In genomic region chr1:204975568-204976235, GRCh38 we compare ENCODE assay signal across 8 cellular contexts.
DNase-seq lines count a peak whose midpoint lies in the region; ATAC-seq, FAIRE-seq and TF ChIP-seq lines count a peak whose summit lies in the region.

No MANE protein-coding gene starts in this region.

- TF ChIP-seq RAD21 in H1 (IDR thresholded peaks at IDR 0.05 in 1 of 2, conservative IDR thresholded peaks at IDR 0.05 in 1 of 2; ENCODE audit: low read depth in 2 of 2, low read length in 2 of 2), result peak; percentile 84 to 86

- H4K8ac ChIP-seq in H1 (ENCODE audit: extremely low read depth, insufficient read depth, low read length), result no peak overlapping the region

- intact Hi-C loops in mucosa of descending colon (cut with DNase I, micrococcal nuclease), result loop anchor here in 1 of 2 donors (10.0 kb wide), 1 partner anchor 279 kb away; no protein-coding TSS in a partner anchor

- H2AK5ac ChIP-seq in H1 (ENCODE audit: low read depth, low read length), result no peak overlapping the region

- H4K91ac ChIP-seq in H1 (replicated peaks; ENCODE audit: insufficient read length, low read length), result no peak overlapping the region

- H2BK5ac ChIP-seq in H1 (ENCODE audit: low read depth, low read length), result no peak overlapping the region

- H3K27me3 ChIP-seq in H1 (replicated peaks in 1 of 4; ENCODE audit: control insufficient read depth in 3 of 4, extremely low read depth in 1 of 4, insufficient read depth in 3 of 4, low read length in 3 of 4), result no peaks in the 10 kb centered on the region

- DNase-seq in AG09309 (ENCODE audit: low read depth) (no peak), GM12892 (ENCODE audit: insufficient read length) (peak; percentile 68), NCI-H2196 (lab: John Stamatoyannopoulos, UW; ENCODE audit: unreplicated experiment) (peak; percentile 51), H1 (ENCODE audit: low read depth in 1 of 2, low spot score in 2 of 2) (peak; percentile 23 to 88), mucosa of descending colon (peak in 2 of 3 donors; percentile 36 to 76)
- peak; percentile 33 to 37 for DNase-seq in activated CD4-positive, alpha-beta T cell treated with anti-CD3 and anti-CD28 coated beads, Interleukin-2, amount 50 U/mL, for 4 hours
- peak; percentile 22 for DNase-seq in stimulated activated naive CD4-positive, alpha-beta T cell treated with Interleukin-2 at 50 U/mL for 16 hours (lab: John Stamatoyannopoulos, UW)

- no peaks in the 10 kb centered on the region for H3K79me1 ChIP-seq in H1 (ENCODE audit: low read depth, low read length)

- H3K23me2 ChIP-seq in H1 (ENCODE audit: low read depth, low read length), result no peaks in the 10 kb centered on the region

- TF ChIP-seq EP300 in H1 (IDR thresholded peaks at IDR 0.05; ENCODE audit: borderline replicate concordance in 1 of 2, low read depth in 2 of 2, low read length in 2 of 2), result no peak

- no peak overlapping the region for H2AFZ ChIP-seq in H1 (ENCODE audit: low read length)

- POLR2A ChIA-PET in H1 (lab: Charles Lee; ENCODE audit: partially characterized antibody), result interaction anchor here (1.0 to 1.4 kb wide), 2 partner anchors 55 to 87 kb away, joined by 3 to 5 read pairs; no protein-coding TSS in a partner anchor

- no peak overlapping the region for H2BK20ac ChIP-seq in H1 (ENCODE audit: low read length)

- FAIRE-seq in GM12892 (lab: Jason Lieb, UNC) (peak; percentile 78), H1 (lab: Jason Lieb, UNC) (no peak)

- H3K14ac ChIP-seq in H1 (ENCODE audit: insufficient read length), result no peak overlapping the region

- no peaks in the 10 kb centered on the region for H3K36me3 ChIP-seq in H1 (ENCODE audit: control insufficient read depth in 2 of 4, insufficient read depth in 4 of 4, low read length in 3 of 4)
- no peaks in the 10 kb centered on the region for H3K36me3 ChIP-seq in mucosa of descending colon (ENCODE audit: low read depth)

- H2BK120ac ChIP-seq in H1 (replicated peaks; ENCODE audit: low read depth, low read length), result no peak overlapping the region

- no peak overlapping the region for H3K18ac ChIP-seq in H1 (ENCODE audit: extremely low read depth, low read length)

- no peak overlapping the region for H2BK12ac ChIP-seq in H1 (ENCODE audit: low read depth, low read length)

- H3K4me2 ChIP-seq in H1 (ENCODE audit: insufficient read depth in 1 of 2, low read depth in 2 of 2, low read length in 2 of 2), result no peak overlapping the region

- 75 to 100% methylated on average over 1 to 8 of the region's 8 CpGs for WGBS in H1 (ENCODE audit: extremely low coverage in 1 of 2, insufficient coverage in 1 of 2, insufficient read length in 1 of 2, insufficient replicate concordance in 2 of 2, low coverage in 1 of 2, low lambda C conversion rate in 2 of 2, missing lambda C conversion rate in 1 of 2), 2 experiments

- ATAC-seq in mucosa of descending colon, result peak; percentile 76
- ATAC-seq in GM19328 (IDR thresholded peaks at IDR 0.05; ENCODE audit: unreplicated experiment), result no peak

- no peak overlapping the region for H3K27ac ChIP-seq in H1 (ENCODE audit: low read depth, low read length)

- H2BK15ac ChIP-seq in H1 (ENCODE audit: low read length), result no peak overlapping the region

- H3K23ac ChIP-seq in H1 (ENCODE audit: insufficient read length), result no peak overlapping the region

- TF ChIP-seq CTCF in AG09309 (IDR thresholded peaks at IDR 0.05; ENCODE audit: control insufficient read depth, insufficient read depth, low read depth, low read length, missing control alignments) (peak; percentile 87), H1 (IDR thresholded peaks at IDR 0.05; ENCODE audit: control extremely low read depth in 1 of 3, insufficient read depth in 1 of 3, low read depth in 1 of 3, low read length in 3 of 3) (peak; percentile 77 to 82 (median 80)), mucosa of descending colon (IDR thresholded peaks at IDR 0.05) (peak; percentile 66)

- CTCF ChIA-PET in H1 (lab: Charles Lee; ENCODE audit: partially characterized antibody), result interaction anchor here (0.6 to 33.8 kb wide), 45 partner anchors 9 to 520 kb away, joined by 3 to 1336 read pairs (median 5); partner anchors contain the start of gene TMEM81

- no peaks in the 10 kb centered on the region for H4K20me1 ChIP-seq in H1 (replicated peaks in 1 of 2; ENCODE audit: control insufficient read depth in 1 of 2, insufficient read depth in 2 of 2, low read length in 2 of 2)

- H3K79me2 ChIP-seq in H1 (ENCODE audit: control insufficient read depth in 1 of 2, insufficient read depth in 2 of 2, low read length in 2 of 2), result no peaks in the 10 kb centered on the region

- no peak overlapping the region for H3K9ac ChIP-seq in H1 (replicated peaks in 1 of 4; ENCODE audit: extremely low read depth in 1 of 4, low read depth in 3 of 4, low read length in 3 of 4)

- H4K5ac ChIP-seq in H1 (ENCODE audit: insufficient read length, low read depth, low read length), result no peak overlapping the region

- H3K9me3 ChIP-seq in H1 (ENCODE audit: insufficient read depth in 2 of 2, low read depth in 1 of 2, low read length in 1 of 2) (no peaks in the 10 kb centered on the region), mucosa of descending colon (no peaks in the 10 kb centered on the region)

- no peak overlapping the region for H3K56ac ChIP-seq in H1 (replicated peaks; ENCODE audit: insufficient read length, low read depth, low read length)

- no peak overlapping the region for H3K4ac ChIP-seq in H1 (replicated peaks; ENCODE audit: insufficient read length, low read depth, low read length)

- H3K4me3 ChIP-seq in AG09309 (ENCODE audit: control insufficient read depth, low read depth, low read length) (no peak overlapping the region), H1 (ENCODE audit: extremely low read depth in 1 of 4, insufficient read depth in 2 of 4, low read depth in 3 of 4, low read length in 4 of 4) (no peak overlapping the region), mucosa of descending colon (no peak overlapping the region)

- TF ChIP-seq POLR2A in GM12892 (IDR thresholded peaks at IDR 0.05; ENCODE audit: low read depth, low read length) (no peak), H1 (IDR thresholded peaks at IDR 0.05; ENCODE audit: control extremely low read depth in 1 of 2, low read depth in 2 of 2, low read length in 2 of 2) (no peak)

- H3K4me1 ChIP-seq in H1 (replicated peaks in 1 of 4; ENCODE audit: control insufficient read depth in 3 of 4, insufficient read depth in 4 of 4, low read length in 3 of 4) (no peaks in the 10 kb centered on the region), mucosa of descending colon (ENCODE audit: low read depth) (no peaks in the 10 kb centered on the region)

TF ChIP-seq in H1, 55 proteins besides CTCF, POLR2A, EP300 and RAD21:
- no peak for TF ChIP-seq GABPA (IDR thresholded peaks at IDR 0.05; ENCODE audit: borderline replicate concordance, insufficient read depth, low read length)
- TF ChIP-seq, protein P1, sequence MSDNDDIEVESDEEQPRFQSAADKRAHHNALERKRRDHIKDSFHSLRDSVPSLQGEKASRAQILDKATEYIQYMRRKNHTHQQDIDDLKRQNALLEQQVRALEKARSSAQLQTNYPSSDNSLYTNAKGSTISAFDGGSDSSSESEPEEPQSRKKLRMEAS (IDR thresholded peaks at IDR 0.05), result 0 out of 2 replicates have a peak, but pooled peaks have one; percentile 18
